ENCODE assay signal across 21 cellular contexts in the genomic region with DNA sequence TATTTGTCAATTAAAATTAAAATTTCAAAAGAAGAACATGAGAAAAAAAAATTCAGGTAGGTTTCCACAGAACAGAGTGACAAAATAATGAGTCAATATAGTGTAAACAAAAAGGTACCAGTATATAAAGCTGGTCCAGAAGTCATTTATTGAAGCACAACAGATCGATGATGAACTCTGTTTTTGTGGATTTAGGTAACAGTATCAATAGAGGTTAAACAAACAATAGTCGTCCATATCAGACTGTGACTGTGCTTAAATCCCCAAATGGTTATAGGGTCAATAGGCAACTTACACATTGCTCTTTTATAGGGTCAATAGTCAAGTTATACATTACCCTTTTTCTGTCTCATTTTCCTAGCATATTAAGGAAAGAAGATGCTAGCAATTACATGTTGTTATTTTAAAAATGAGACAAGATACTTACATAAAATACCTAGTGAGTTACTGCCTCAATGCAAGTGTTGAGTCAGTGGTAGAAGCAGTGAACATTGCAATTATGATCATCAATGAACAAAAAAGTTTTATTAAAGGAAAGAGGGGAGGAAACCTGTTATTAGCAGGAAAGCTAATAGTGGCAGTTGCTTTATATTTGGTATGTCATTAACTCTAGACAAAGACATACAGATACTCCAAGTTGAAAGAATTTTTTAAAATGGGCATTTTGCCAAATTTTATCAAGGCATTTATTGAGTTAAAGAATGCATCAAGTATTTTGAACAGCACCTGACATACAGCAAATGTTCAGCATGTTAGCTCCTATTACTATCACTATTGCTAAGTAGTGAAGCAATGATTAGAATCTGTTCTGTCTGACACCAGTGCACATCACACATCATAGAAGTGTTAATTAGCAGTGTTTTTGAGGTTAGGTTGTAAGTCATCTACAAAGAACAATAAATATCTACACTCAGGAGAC.
"Had no signal": no experiment of that assay in that cellular context is flagged by ENCODE, and none has a peak within 500 bp of the region (broad histone marks: within the 10 kb centered on the region; RNA-seq: fewer than 3 reads in every experiment).

No MANE protein-coding gene starts in this region.

- DNase-seq: activated CD4-positive, alpha-beta T cell treated with anti-CD3 and anti-CD28 coated beads, Interleukin-2, amount 10 ng/mL, durations not matched to agents 24 days and 14 days; activated CD4-positive, CD25-positive, alpha-beta regulatory T cell; activated CD8-positive, alpha-beta memory T cell treated with anti-CD3 and anti-CD28 coated beads, Interleukin-2, amount 50 U/mL, for 4 hours; activated CD8-positive, alpha-beta T cell treated with anti-CD3 and anti-CD28 coated beads, Interleukin-2, amount 10 ng/mL, durations not matched to agents 7 days and 5 days; activated naive CD8-positive, alpha-beta T cell treated with anti-CD3 and anti-CD28 coated beads, Interleukin-2, amount 10 ng/mL, durations not matched to agents 7 days and 5 days; anterior cingulate cortex; brain microvascular endothelial cell; effector memory CD4-positive, alpha-beta T cell; foreskin melanocyte; head of caudate nucleus; kidney glomerular epithelial cell; mucosa of descending colon; naive thymus-derived CD4-positive, alpha-beta T cell; ovary; stimulated activated CD4-positive, alpha-beta T cell treated with anti-CD3 and anti-CD28 coated beads, Interleukin-12 subunit alpha, Interleukin-12 subunit beta, amount 100 ng/mL, for 4 hours; stimulated activated CD4-positive, alpha-beta T cell treated with anti-CD3 and anti-CD28 coated beads, Interleukin-2, amount 100 ng/mL, for 24 hours; stomach; testis; upper lobe of left lung had no signal

- H3K9me3 ChIP-seq: mucosa of descending colon, ovary, stomach, testis, upper lobe of left lung had no signal

- H3K4me1 ChIP-seq: stomach, testis, upper lobe of left lung had no signal

- H3K27me3 ChIP-seq: brain microvascular endothelial cell, ovary, stomach, testis, upper lobe of left lung had no signal

- H3K27ac ChIP-seq: brain microvascular endothelial cell, epithelial cell of prostate, ovary, stomach, testis, upper lobe of left lung had no signal

- H3K4me3 ChIP-seq: lung, mucosa of descending colon, ovary, stomach, testis, upper lobe of left lung had no signal

- H3K36me3 ChIP-seq: brain microvascular endothelial cell, ovary, stomach, upper lobe of left lung had no signal
